In genomic region chr5:89308606-89309040, GRCh38 we compare ENCODE assay signal across 12 cellular contexts.
DNase-seq lines count a peak whose midpoint lies in the region; ATAC-seq and TF ChIP-seq lines count a peak whose summit lies in the region.
"Had no signal": no experiment of that assay in that cellular context is flagged by ENCODE, and none has a peak within 500 bp of the region (broad histone marks: within the 10 kb centered on the region; RNA-seq: fewer than 3 reads in every experiment).

No MANE protein-coding gene starts in this region.

- no peak for TF ChIP-seq CTCF in GM20000 (IDR thresholded peaks at IDR 0.05; ENCODE audit: extremely low read depth, missing control alignments)
- TF ChIP-seq CTCF in KMS-11 (conservative IDR thresholded peaks at IDR 0.05; ENCODE audit: low read depth, low read length), result no peak
- TF ChIP-seq CTCF in osteoblast (IDR thresholded peaks at IDR 0.05; ENCODE audit: extremely low read depth, low read depth, low read length), result no peak
- no peak for TF ChIP-seq CTCF in foreskin fibroblast (IDR thresholded peaks at IDR 0.05; ENCODE audit: low read depth, low read length)
- no peak for TF ChIP-seq CTCF in hepatocyte (IDR thresholded peaks at IDR 0.05; ENCODE audit: poor library complexity)

- peak; percentile 41 for DNase-seq in GM20000 (ENCODE audit: low spot score)
- no peak for DNase-seq in SJCRH30
- DNase-seq in osteoblast (ENCODE audit: insufficient read length, low spot score, missing footprints), result no peak
- DNase-seq in foreskin fibroblast, result no peak
- no peak for DNase-seq in hepatocyte (ENCODE audit: low spot score)
- DNase-seq: effector CD8-positive, alpha-beta T cell; NCI-H510A; right cardiac atrium; SK-N-SH had no signal

- H3K27me3 ChIP-seq in KMS-11 (ENCODE audit: insufficient read depth, low read depth) (no peaks in the 10 kb centered on the region), SJCRH30 (no peaks in the 10 kb centered on the region), osteoblast (ENCODE audit: insufficient read depth, low read length) (no peaks in the 10 kb centered on the region), hepatocyte (no peaks in the 10 kb centered on the region)

- H3K4me1 ChIP-seq in KMS-11 (ENCODE audit: low read depth, poor library complexity, severe bottlenecking) (peaks cover 72% of the 10 kb centered on the region), SJCRH30 (peaks cover 3% of the 10 kb centered on the region), osteoblast (ENCODE audit: insufficient read depth, low read length) (peaks cover 11% of the 10 kb centered on the region), hepatocyte (ENCODE audit: insufficient read depth) (no peaks in the 10 kb centered on the region)

- H3K4me2 ChIP-seq in KMS-11 (peak overlapping the region; percentile 33), osteoblast (ENCODE audit: insufficient read depth, low read length) (no peak overlapping the region), hepatocyte (no peak overlapping the region)
- H3K4me2 ChIP-seq: SK-N-SH had no signal

- H3K79me2 ChIP-seq in KMS-11 (ENCODE audit: insufficient read depth, low read depth) (no peaks in the 10 kb centered on the region), osteoblast (ENCODE audit: insufficient read depth, low read length) (no peaks in the 10 kb centered on the region), hepatocyte (no peaks in the 10 kb centered on the region)

- H3K4me3 ChIP-seq in KMS-11 (IDR thresholded peaks at IDR 0.05; ENCODE audit: insufficient read depth, low read depth, low read length) (no peak overlapping the region), SJCRH30 (no peak overlapping the region), osteoblast (ENCODE audit: insufficient read depth, low read length) (no peak overlapping the region), foreskin fibroblast (ENCODE audit: low read depth in 1 of 2, low read length in 2 of 2) (no peak overlapping the region), hepatocyte (no peak overlapping the region)

- H3K36me3 ChIP-seq in KMS-11 (ENCODE audit: insufficient read depth) (no peaks in the 10 kb centered on the region), SJCRH30 (no peaks in the 10 kb centered on the region), osteoblast (ENCODE audit: insufficient read depth, low read length) (no peaks in the 10 kb centered on the region), hepatocyte (replicated peaks; ENCODE audit: insufficient read depth, low read depth) (no peaks in the 10 kb centered on the region)

- no peak overlapping the region for H3K9ac ChIP-seq in KMS-11
- H3K9ac ChIP-seq: SK-N-SH had no signal

- no peak for TF ChIP-seq POLR2A in GM18505 (IDR thresholded peaks at IDR 0.05; ENCODE audit: borderline replicate concordance, extremely low read depth, insufficient read depth, insufficient read length)

- H3K27ac ChIP-seq in KMS-11 (peak overlapping the region; percentile 27; the same call in 1 of the 2 replicates), SJCRH30 (no peak overlapping the region), osteoblast (ENCODE audit: low read depth, low read length) (no peak overlapping the region), hepatocyte (no peak overlapping the region)

- H4K20me1 ChIP-seq in KMS-11 (ENCODE audit: insufficient read depth) (no peaks in the 10 kb centered on the region), osteoblast (ENCODE audit: insufficient read depth, low read length) (no peaks in the 10 kb centered on the region), hepatocyte (ENCODE audit: insufficient read depth, poor library complexity, severe bottlenecking) (no peaks in the 10 kb centered on the region)

- H3K9me3 ChIP-seq in SJCRH30 (replicated peaks) (peaks cover 3% of the 10 kb centered on the region; the same call in 1 of the 2 replicates), osteoblast (ENCODE audit: low read depth, low read length) (no peaks in the 10 kb centered on the region), hepatocyte (ENCODE audit: low read depth) (no peaks in the 10 kb centered on the region)
- H3K9me3 ChIP-seq: SK-N-SH had no signal

- peak; percentile 90 for ATAC-seq in GM18505 (IDR thresholded peaks at IDR 0.05; ENCODE audit: unreplicated experiment)
- peak; percentile 72 for ATAC-seq in HG02943 (IDR thresholded peaks at IDR 0.05; ENCODE audit: low read depth, unreplicated experiment)
- ATAC-seq: right cardiac atrium had no signal

- 88% methylated on average over 4 of the region's 4 CpGs for WGBS in hepatocyte (ENCODE audit: low lambda C conversion rate, missing lambda C conversion rate)

- H2AFZ ChIP-seq in KMS-11 (ENCODE audit: low read depth) (peak overlapping the region; percentile 25), osteoblast (ENCODE audit: low read length) (no peak overlapping the region), hepatocyte (no peak overlapping the region)

- no peaks in the 10 kb centered on the region for H3K9me2 ChIP-seq in hepatocyte (replicated peaks; ENCODE audit: insufficient read depth)
- H3K9me2 ChIP-seq: SK-N-SH had no signal
